In genomic region chr16:3812469-3813172, GRCh38 we compare ENCODE assay signal across 1 cellular context.
TF ChIP-seq lines count a peak whose summit lies in the region.

No MANE protein-coding gene starts in this region.

TF ChIP-seq in GM23338, 12 proteins besides CTCF, POLR2A, EP300 and RAD21 (continued from another document):
- no peak for TF ChIP-seq ZNF462 (CRISPR knock-in tag; IDR thresholded peaks at IDR 0.05)
- no peak for TF ChIP-seq EZH2phosphoT487 (IDR thresholded peaks at IDR 0.05; ENCODE audit: unreplicated experiment)
- TF ChIP-seq POLR2AphosphoS5 (IDR thresholded peaks at IDR 0.05; ENCODE audit: low read depth) = no peak
- TF ChIP-seq JUNB (IDR thresholded peaks at IDR 0.05; ENCODE audit: unreplicated experiment) = no peak
- TF ChIP-seq ZNF114 (CRISPR knock-in tag; IDR thresholded peaks at IDR 0.05) = no peak
- no peak for TF ChIP-seq EZH2 (IDR thresholded peaks at IDR 0.05; ENCODE audit: low read depth, unreplicated experiment)
